Comparison of ENCODE assay signal across 1 cellular context in genomic region chr2:206435738-206436137, GRCh38.
A peak's percentile ranks its signal among the peaks of the same experiment; 100 is the strongest.
TF ChIP-seq lines count a peak whose summit lies in the region.

No MANE protein-coding gene starts in this region.

TF ChIP-seq in HepG2, 621 proteins besides CTCF, POLR2A, EP300 and RAD21 (continued from another document and continues in another):
- TF ChIP-seq RCOR2 (CRISPR knock-in tag; IDR thresholded peaks at IDR 0.05) (no peak), CEBPB (IDR thresholded peaks at IDR 0.05; ENCODE audit: borderline replicate concordance, low read depth, low read length) (peak; percentile 92), SCMH1 (CRISPR knock-in tag; IDR thresholded peaks at IDR 0.05; ENCODE audit: borderline replicate concordance) (no peak), FOXP1 (IDR thresholded peaks at IDR 0.05) (no peak), FOXP1 (CRISPR knock-in tag; IDR thresholded peaks at IDR 0.05) (0 out of 2 replicates have a peak, but pooled peaks have one; percentile 41), ZSCAN29 (CRISPR knock-in tag; conservative IDR thresholded peaks at IDR 0.05) (no peak), ZNF333 (CRISPR knock-in tag; IDR thresholded peaks at IDR 0.05; ENCODE audit: borderline replicate concordance) (no peak), ZNF563 (CRISPR knock-in tag; IDR thresholded peaks at IDR 0.05) (no peak), ETS1 (CRISPR knock-in tag; IDR thresholded peaks at IDR 0.05) (no peak), ETV6 (CRISPR knock-in tag; conservative IDR thresholded peaks at IDR 0.05) (no peak), ZNF782 (CRISPR knock-in tag; IDR thresholded peaks at IDR 0.05; ENCODE audit: borderline replicate concordance) (no peak), MAFK (conservative IDR thresholded peaks at IDR 0.05 in 1 of 2, IDR thresholded peaks at IDR 0.05 in 1 of 2; ENCODE audit: low read length in 2 of 2) (peak in 1 of 2 experiments; percentile 30; a peak in 1 of 4 replicates), ZNF549 (CRISPR knock-in tag; IDR thresholded peaks at IDR 0.05) (no peak), ZNF207 (IDR thresholded peaks at IDR 0.05; ENCODE audit: borderline replicate concordance) (no peak), THAP11 (CRISPR knock-in tag; IDR thresholded peaks at IDR 0.05) (no peak), KLF11 (CRISPR knock-in tag; IDR thresholded peaks at IDR 0.05) (no peak), ZNF331 (CRISPR knock-in tag; IDR thresholded peaks at IDR 0.05) (peak; percentile 63; the same call in 1 of the 2 replicates), ZNF362 (CRISPR knock-in tag; IDR thresholded peaks at IDR 0.05; ENCODE audit: borderline replicate concordance) (no peak), SP1 (IDR thresholded peaks at IDR 0.05) (no peak), SP1 (CRISPR knock-in tag; IDR thresholded peaks at IDR 0.05) (no peak), ADNP (CRISPR knock-in tag; IDR thresholded peaks at IDR 0.05) (no peak), NFYC (CRISPR knock-in tag; IDR thresholded peaks at IDR 0.05) (no peak), ZNF367 (CRISPR knock-in tag; IDR thresholded peaks at IDR 0.05; ENCODE audit: borderline replicate concordance) (no peak)
- TF ChIP-seq, protein P1, sequence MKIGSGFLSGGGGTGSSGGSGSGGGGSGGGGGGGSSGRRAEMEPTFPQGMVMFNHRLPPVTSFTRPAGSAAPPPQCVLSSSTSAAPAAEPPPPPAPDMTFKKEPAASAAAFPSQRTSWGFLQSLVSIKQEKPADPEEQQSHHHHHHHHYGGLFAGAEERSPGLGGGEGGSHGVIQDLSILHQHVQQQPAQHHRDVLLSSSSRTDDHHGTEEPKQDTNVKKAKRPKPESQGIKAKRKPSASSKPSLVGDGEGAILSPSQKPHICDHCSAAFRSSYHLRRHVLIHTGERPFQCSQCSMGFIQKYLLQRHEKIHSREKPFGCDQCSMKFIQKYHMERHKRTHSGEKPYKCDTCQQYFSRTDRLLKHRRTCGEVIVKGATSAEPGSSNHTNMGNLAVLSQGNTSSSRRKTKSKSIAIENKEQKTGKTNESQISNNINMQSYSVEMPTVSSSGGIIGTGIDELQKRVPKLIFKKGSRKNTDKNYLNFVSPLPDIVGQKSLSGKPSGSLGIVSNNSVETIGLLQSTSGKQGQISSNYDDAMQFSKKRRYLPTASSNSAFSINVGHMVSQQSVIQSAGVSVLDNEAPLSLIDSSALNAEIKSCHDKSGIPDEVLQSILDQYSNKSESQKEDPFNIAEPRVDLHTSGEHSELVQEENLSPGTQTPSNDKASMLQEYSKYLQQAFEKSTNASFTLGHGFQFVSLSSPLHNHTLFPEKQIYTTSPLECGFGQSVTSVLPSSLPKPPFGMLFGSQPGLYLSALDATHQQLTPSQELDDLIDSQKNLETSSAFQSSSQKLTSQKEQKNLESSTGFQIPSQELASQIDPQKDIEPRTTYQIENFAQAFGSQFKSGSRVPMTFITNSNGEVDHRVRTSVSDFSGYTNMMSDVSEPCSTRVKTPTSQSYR (CRISPR knock-in tag; IDR thresholded peaks at IDR 0.05; ENCODE audit: borderline replicate concordance) = no peak
- TF ChIP-seq, protein P2, sequence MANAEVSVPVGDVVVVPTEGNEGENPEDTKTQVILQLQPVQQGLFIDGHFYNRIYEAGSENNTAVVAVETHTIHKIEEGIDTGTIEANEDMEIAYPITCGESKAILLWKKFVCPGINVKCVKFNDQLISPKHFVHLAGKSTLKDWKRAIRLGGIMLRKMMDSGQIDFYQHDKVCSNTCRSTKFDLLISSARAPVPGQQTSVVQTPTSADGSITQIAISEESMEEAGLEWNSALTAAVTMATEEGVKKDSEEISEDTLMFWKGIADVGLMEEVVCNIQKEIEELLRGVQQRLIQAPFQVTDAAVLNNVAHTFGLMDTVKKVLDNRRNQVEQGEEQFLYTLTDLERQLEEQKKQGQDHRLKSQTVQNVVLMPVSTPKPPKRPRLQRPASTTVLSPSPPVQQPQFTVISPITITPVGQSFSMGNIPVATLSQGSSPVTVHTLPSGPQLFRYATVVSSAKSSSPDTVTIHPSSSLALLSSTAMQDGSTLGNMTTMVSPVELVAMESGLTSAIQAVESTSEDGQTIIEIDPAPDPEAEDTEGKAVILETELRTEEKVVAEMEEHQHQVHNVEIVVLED (CRISPR knock-in tag; IDR thresholded peaks at IDR 0.05; ENCODE audit: borderline replicate concordance) = no peak
- TF ChIP-seq, protein P3, sequence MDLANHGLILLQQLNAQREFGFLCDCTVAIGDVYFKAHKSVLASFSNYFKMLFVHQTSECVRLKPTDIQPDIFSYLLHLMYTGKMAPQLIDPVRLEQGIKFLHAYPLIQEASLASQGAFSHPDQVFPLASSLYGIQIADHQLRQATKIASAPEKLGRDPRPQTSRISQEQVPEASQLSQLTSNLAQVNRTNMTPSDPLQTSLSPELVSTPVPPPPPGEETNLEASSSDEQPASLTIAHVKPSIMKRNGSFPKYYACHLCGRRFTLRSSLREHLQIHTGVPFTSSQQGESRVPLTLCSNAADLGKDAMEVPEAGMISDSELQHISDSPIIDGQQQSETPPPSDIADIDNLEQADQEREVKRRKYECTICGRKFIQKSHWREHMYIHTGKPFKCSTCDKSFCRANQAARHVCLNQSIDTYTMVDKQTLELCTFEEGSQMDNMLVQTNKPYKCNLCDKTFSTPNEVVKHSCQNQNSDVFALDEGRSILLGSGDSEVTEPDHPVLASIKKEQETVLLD (CRISPR knock-in tag; IDR thresholded peaks at IDR 0.05; ENCODE audit: low read depth) = no peak
- TF ChIP-seq, protein P4, sequence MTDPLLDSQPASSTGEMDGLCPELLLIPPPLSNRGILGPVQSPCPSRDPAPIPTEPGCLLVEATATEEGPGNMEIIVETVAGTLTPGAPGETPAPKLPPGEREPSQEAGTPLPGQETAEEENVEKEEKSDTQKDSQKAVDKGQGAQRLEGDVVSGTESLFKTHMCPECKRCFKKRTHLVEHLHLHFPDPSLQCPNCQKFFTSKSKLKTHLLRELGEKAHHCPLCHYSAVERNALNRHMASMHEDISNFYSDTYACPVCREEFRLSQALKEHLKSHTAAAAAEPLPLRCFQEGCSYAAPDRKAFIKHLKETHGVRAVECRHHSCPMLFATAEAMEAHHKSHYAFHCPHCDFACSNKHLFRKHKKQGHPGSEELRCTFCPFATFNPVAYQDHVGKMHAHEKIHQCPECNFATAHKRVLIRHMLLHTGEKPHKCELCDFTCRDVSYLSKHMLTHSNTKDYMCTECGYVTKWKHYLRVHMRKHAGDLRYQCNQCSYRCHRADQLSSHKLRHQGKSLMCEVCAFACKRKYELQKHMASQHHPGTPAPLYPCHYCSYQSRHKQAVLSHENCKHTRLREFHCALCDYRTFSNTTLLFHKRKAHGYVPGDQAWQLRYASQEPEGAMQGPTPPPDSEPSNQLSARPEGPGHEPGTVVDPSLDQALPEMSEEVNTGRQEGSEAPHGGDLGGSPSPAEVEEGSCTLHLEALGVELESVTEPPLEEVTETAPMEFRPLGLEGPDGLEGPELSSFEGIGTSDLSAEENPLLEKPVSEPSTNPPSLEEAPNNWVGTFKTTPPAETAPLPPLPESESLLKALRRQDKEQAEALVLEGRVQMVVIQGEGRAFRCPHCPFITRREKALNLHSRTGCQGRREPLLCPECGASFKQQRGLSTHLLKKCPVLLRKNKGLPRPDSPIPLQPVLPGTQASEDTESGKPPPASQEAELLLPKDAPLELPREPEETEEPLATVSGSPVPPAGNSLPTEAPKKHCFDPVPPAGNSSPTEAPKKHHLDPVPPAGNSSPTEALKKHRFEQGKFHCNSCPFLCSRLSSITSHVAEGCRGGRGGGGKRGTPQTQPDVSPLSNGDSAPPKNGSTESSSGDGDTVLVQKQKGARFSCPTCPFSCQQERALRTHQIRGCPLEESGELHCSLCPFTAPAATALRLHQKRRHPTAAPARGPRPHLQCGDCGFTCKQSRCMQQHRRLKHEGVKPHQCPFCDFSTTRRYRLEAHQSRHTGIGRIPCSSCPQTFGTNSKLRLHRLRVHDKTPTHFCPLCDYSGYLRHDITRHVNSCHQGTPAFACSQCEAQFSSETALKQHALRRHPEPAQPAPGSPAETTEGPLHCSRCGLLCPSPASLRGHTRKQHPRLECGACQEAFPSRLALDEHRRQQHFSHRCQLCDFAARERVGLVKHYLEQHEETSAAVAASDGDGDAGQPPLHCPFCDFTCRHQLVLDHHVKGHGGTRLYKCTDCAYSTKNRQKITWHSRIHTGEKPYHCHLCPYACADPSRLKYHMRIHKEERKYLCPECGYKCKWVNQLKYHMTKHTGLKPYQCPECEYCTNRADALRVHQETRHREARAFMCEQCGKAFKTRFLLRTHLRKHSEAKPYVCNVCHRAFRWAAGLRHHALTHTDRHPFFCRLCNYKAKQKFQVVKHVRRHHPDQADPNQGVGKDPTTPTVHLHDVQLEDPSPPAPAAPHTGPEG (CRISPR knock-in tag; IDR thresholded peaks at IDR 0.05) = no peak
- TF ChIP-seq, protein P5, sequence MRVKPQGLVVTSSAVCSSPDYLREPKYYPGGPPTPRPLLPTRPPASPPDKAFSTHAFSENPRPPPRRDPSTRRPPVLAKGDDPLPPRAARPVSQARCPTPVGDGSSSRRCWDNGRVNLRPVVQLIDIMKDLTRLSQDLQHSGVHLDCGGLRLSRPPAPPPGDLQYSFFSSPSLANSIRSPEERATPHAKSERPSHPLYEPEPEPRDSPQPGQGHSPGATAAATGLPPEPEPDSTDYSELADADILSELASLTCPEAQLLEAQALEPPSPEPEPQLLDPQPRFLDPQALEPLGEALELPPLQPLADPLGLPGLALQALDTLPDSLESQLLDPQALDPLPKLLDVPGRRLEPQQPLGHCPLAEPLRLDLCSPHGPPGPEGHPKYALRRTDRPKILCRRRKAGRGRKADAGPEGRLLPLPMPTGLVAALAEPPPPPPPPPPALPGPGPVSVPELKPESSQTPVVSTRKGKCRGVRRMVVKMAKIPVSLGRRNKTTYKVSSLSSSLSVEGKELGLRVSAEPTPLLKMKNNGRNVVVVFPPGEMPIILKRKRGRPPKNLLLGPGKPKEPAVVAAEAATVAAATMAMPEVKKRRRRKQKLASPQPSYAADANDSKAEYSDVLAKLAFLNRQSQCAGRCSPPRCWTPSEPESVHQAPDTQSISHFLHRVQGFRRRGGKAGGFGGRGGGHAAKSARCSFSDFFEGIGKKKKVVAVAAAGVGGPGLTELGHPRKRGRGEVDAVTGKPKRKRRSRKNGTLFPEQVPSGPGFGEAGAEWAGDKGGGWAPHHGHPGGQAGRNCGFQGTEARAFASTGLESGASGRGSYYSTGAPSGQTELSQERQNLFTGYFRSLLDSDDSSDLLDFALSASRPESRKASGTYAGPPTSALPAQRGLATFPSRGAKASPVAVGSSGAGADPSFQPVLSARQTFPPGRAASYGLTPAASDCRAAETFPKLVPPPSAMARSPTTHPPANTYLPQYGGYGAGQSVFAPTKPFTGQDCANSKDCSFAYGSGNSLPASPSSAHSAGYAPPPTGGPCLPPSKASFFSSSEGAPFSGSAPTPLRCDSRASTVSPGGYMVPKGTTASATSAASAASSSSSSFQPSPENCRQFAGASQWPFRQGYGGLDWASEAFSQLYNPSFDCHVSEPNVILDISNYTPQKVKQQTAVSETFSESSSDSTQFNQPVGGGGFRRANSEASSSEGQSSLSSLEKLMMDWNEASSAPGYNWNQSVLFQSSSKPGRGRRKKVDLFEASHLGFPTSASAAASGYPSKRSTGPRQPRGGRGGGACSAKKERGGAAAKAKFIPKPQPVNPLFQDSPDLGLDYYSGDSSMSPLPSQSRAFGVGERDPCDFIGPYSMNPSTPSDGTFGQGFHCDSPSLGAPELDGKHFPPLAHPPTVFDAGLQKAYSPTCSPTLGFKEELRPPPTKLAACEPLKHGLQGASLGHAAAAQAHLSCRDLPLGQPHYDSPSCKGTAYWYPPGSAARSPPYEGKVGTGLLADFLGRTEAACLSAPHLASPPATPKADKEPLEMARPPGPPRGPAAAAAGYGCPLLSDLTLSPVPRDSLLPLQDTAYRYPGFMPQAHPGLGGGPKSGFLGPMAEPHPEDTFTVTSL (CRISPR knock-in tag; IDR thresholded peaks at IDR 0.05; ENCODE audit: borderline replicate concordance) = no peak
- TF ChIP-seq, protein P6, sequence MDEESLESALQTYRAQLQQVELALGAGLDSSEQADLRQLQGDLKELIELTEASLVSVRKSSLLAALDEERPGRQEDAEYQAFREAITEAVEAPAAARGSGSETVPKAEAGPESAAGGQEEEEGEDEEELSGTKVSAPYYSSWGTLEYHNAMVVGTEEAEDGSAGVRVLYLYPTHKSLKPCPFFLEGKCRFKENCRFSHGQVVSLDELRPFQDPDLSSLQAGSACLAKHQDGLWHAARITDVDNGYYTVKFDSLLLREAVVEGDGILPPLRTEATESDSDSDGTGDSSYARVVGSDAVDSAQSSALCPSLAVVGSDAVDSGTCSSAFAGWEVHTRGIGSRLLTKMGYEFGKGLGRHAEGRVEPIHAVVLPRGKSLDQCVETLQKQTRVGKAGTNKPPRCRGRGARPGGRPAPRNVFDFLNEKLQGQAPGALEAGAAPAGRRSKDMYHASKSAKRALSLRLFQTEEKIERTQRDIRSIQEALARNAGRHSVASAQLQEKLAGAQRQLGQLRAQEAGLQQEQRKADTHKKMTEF (CRISPR knock-in tag; IDR thresholded peaks at IDR 0.05) = peak; percentile 34; the same call in 1 of the 2 replicates
